In genomic region chr7:24464846-24465245, GRCh38 we compare ENCODE assay signal across 27 cellular contexts.
"Had no signal": no experiment of that assay in that cellular context is flagged by ENCODE, and none has a peak within 500 bp of the region (broad histone marks: within the 10 kb centered on the region; RNA-seq: fewer than 3 reads in every experiment).

No MANE protein-coding gene starts in this region.

- H3K9me3 ChIP-seq: mucosa of descending colon, pancreas, prostate gland, stomach, testis, thyroid gland, transverse colon, upper lobe of right lung had no signal

- DNase-seq: islet precursor cell; left ventricle myocardium inferior; midbrain; mucosa of descending colon; naive thymus-derived CD8-positive, alpha-beta T cell; nucleus accumbens; pancreas; posterior cingulate gyrus; retina; right cardiac atrium; stimulated activated CD4-positive, alpha-beta T cell treated with anti-CD3 and anti-CD28 coated beads, Interleukin-12 subunit alpha, Interleukin-12 subunit beta, amount 100 ng/mL, for 4 hours; stimulated activated CD4-positive, alpha-beta T cell treated with anti-CD3 and anti-CD28 coated beads, Interleukin-15, amount 100 ng/mL, for 24 hours; stimulated activated CD4-positive, alpha-beta T cell treated with anti-CD3 and anti-CD28 coated beads, Interleukin-2, amount 100 ng/mL, for 24 hours; stimulated activated CD4-positive, alpha-beta T cell treated with anti-CD3 and anti-CD28 coated beads, Interleukin-4, amount 100 ng/mL, for 1 hour; stimulated activated naive B cell treated with anti-CD40 and anti-IgM and Interleukin-4, amounts not matched to agents 10 μg/mL and 1 μg/mL and 100 μg/mL, for 72 hours; stimulated activated naive CD8-positive, alpha-beta T cell treated with anti-CD3 and anti-CD28 coated beads, Interleukin-15, Interleukin-2, amounts not matched to agents 100 U/mL and 50 U/mL, for 24 hours; stomach; testis; thyroid gland; transverse colon; upper lobe of right lung had no signal

- H3K4me1 Mint-ChIP-seq: naive thymus-derived CD8-positive, alpha-beta T cell; nephron; neural crest cell; stimulated activated naive B cell treated with anti-CD40 and anti-IgM and Interleukin-4, amounts not matched to agents 10 μg/mL and 1 μg/mL and 100 μg/mL, for 72 hours had no signal

- H3K27me3 ChIP-seq: pancreas, stomach, testis, thyroid gland, transverse colon, upper lobe of right lung had no signal

- H3K27ac ChIP-seq: left ventricle myocardium inferior, prostate gland, skin epidermis, stomach, testis, thyroid gland, transverse colon, upper lobe of right lung had no signal

- H3K27ac Mint-ChIP-seq: naive thymus-derived CD8-positive, alpha-beta T cell; nephron; stimulated activated naive B cell treated with anti-CD40 and anti-IgM and Interleukin-4, amounts not matched to agents 10 μg/mL and 1 μg/mL and 100 μg/mL, for 72 hours had no signal

- H3K4me3 ChIP-seq: left ventricle myocardium inferior, lung, mucosa of descending colon, pancreas, prostate gland, skin epidermis, stomach, testis, thyroid gland, transverse colon, upper lobe of right lung had no signal

- ATAC-seq: mucosa of descending colon; naive thymus-derived CD8-positive, alpha-beta T cell; right cardiac atrium; sciatic nerve; stimulated activated naive B cell treated with anti-CD40 and anti-IgM and Interleukin-4, amounts not matched to agents 10 μg/mL and 1 μg/mL and 100 μg/mL, for 72 hours; stimulated activated naive CD8-positive, alpha-beta T cell treated with anti-CD3 and anti-CD28 coated beads, Interleukin-15, Interleukin-2, amounts not matched to agents 100 U/mL and 50 U/mL, for 24 hours; upper lobe of right lung had no signal

- H3K9me3 Mint-ChIP-seq: naive thymus-derived CD8-positive, alpha-beta T cell; nephron; neural crest cell; stimulated activated naive B cell treated with anti-CD40 and anti-IgM and Interleukin-4, amounts not matched to agents 10 μg/mL and 1 μg/mL and 100 μg/mL, for 72 hours had no signal

- H3K4me1 ChIP-seq: left ventricle myocardium inferior, pancreas, prostate gland, stomach, testis, thyroid gland, transverse colon, upper lobe of right lung had no signal

- H3K36me3 Mint-ChIP-seq: naive thymus-derived CD8-positive, alpha-beta T cell; stimulated activated naive B cell treated with anti-CD40 and anti-IgM and Interleukin-4, amounts not matched to agents 10 μg/mL and 1 μg/mL and 100 μg/mL, for 72 hours had no signal

- H3K27me3 Mint-ChIP-seq: stimulated activated naive B cell treated with anti-CD40 and anti-IgM and Interleukin-4, amounts not matched to agents 10 μg/mL and 1 μg/mL and 100 μg/mL, for 72 hours had no signal

- H3K4me3 Mint-ChIP-seq: naive thymus-derived CD8-positive, alpha-beta T cell; nephron; neural crest cell; stimulated activated naive B cell treated with anti-CD40 and anti-IgM and Interleukin-4, amounts not matched to agents 10 μg/mL and 1 μg/mL and 100 μg/mL, for 72 hours had no signal

- H3K36me3 ChIP-seq: left ventricle myocardium inferior, pancreas, prostate gland, stomach, thyroid gland, transverse colon, upper lobe of right lung had no signal
